Comparison of ENCODE assay signal across 1 cellular context in the genomic region with DNA sequence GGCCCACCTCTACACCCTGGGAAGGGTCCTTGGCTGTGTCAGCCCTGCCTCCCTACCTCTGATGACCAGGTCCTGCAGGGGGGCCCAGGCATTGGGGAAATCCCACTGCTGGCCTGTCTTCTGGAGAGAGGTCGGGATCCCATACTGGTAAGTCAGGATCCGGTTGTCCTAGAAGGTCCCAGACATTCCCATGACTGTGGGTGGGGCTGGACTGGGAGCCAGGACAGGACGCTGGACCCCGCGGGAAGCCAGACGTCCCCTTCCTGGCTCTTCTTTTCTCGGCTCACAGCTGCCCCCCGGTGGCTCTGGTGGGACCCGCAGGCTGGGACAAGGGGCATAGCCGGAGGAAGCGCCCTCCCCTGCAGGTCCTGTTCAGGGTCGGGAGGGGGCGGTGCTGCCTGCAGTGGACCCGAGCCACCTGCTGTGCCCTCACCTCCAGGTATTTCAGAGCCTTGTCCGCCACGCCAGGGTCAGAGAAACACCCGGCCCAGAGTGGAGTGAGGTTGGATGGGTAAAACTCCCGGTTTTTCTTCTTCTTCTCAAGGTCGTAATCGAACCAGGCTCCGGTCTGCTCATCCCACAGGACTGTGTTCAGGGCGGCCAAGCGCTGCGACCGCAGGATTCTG.
A peak's percentile ranks its signal among the peaks of the same experiment; 100 is the strongest.
TF ChIP-seq lines count a peak whose summit lies in the region.

No MANE protein-coding gene starts in this region.

TF ChIP-seq in HCT116, 20 proteins besides CTCF, POLR2A, EP300 and RAD21 (continued from another document):
- TF ChIP-seq, protein P1, sequence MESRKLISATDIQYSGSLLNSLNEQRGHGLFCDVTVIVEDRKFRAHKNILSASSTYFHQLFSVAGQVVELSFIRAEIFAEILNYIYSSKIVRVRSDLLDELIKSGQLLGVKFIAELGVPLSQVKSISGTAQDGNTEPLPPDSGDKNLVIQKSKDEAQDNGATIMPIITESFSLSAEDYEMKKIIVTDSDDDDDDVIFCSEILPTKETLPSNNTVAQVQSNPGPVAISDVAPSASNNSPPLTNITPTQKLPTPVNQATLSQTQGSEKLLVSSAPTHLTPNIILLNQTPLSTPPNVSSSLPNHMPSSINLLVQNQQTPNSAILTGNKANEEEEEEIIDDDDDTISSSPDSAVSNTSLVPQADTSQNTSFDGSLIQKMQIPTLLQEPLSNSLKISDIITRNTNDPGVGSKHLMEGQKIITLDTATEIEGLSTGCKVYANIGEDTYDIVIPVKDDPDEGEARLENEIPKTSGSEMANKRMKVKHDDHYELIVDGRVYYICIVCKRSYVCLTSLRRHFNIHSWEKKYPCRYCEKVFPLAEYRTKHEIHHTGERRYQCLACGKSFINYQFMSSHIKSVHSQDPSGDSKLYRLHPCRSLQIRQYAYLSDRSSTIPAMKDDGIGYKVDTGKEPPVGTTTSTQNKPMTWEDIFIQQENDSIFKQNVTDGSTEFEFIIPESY (IDR thresholded peaks at IDR 0.05; ENCODE audit: extremely low read depth, insufficient replicate concordance, low read length), result peak; percentile 8
- TF ChIP-seq, protein P2, sequence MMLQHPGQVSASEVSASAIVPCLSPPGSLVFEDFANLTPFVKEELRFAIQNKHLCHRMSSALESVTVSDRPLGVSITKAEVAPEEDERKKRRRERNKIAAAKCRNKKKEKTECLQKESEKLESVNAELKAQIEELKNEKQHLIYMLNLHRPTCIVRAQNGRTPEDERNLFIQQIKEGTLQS (IDR thresholded peaks at IDR 0.05), result no peak
- no peak for TF ChIP-seq FOSL1 (IDR thresholded peaks at IDR 0.05; ENCODE audit: low read depth)
